1 cellular context compared by ENCODE assay signal in the genomic region with DNA sequence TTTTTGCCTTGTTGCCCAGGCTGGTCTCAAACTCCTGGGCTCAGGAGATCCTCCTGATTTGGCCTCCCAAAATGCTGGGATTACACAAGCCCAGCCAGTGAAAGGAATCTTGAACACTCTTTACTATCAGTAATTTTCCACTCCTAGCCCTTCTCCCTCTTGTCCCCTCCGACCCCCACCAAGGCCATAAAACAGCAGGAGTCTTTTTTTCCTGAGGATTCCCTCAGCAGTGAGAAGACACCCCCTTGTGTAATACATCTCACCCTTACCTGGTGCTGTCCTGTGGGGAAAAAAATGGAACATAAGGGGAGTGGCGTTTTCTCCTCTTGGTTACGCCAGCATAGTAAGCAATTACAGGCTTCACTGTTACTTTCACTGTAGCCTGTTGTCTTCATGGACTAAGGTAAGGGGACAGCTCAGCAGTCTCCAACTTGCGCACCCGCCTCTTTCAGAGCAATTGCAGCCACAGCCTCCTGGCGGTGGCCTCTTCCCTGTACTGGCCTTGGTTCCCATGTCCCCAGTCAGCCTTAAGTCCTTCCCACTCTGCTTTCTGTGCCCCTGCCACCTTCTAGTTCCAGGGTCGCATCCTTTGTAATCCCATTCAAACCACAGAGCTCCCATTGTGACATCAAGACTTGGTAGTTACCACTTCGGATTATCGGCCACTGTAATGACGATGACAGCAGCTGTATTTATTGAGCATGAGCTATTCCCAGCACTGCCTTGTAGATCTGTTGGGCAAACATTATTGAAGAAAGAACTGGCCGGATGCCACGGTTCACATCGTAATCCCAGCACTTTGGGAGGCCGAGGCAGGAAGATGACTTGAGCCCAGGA.
A peak's percentile ranks its signal among the peaks of the same experiment; 100 is the strongest.
TF ChIP-seq lines count a peak whose summit lies in the region.

No MANE protein-coding gene starts in this region.

TF ChIP-seq in HepG2, 621 proteins besides CTCF, POLR2A, EP300 and RAD21 (continued from another document and continues in another):
- TF ChIP-seq, protein P1, sequence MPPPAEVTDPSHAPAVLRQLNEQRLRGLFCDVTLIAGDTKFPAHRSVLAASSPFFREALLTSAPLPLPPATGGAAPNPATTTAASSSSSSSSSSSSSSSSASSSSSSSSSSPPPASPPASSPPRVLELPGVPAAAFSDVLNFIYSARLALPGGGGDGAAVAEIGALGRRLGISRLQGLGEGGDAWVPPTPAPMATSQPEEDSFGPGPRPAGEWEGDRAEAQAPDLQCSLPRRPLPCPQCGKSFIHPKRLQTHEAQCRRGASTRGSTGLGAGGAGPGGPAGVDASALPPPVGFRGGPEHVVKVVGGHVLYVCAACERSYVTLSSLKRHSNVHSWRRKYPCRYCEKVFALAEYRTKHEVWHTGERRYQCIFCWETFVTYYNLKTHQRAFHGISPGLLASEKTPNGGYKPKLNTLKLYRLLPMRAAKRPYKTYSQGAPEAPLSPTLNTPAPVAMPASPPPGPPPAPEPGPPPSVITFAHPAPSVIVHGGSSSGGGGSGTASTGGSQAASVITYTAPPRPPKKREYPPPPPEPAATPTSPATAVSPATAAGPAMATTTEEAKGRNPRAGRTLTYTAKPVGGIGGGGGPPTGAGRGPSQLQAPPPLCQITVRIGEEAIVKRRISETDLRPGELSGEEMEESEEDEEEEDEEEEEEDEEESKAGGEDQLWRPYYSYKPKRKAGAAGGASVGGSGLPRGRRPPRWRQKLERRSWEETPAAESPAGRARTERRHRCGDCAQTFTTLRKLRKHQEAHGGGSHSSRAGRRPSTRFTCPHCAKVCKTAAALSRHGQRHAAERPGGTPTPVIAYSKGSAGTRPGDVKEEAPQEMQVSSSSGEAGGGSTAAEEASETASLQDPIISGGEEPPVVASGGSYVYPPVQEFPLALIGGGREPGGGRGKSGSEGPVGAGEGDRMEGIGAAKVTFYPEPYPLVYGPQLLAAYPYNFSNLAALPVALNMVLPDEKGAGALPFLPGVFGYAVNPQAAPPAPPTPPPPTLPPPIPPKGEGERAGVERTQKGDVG (CRISPR knock-in tag; IDR thresholded peaks at IDR 0.05; ENCODE audit: borderline replicate concordance): no peak
- TF ChIP-seq, protein P2, sequence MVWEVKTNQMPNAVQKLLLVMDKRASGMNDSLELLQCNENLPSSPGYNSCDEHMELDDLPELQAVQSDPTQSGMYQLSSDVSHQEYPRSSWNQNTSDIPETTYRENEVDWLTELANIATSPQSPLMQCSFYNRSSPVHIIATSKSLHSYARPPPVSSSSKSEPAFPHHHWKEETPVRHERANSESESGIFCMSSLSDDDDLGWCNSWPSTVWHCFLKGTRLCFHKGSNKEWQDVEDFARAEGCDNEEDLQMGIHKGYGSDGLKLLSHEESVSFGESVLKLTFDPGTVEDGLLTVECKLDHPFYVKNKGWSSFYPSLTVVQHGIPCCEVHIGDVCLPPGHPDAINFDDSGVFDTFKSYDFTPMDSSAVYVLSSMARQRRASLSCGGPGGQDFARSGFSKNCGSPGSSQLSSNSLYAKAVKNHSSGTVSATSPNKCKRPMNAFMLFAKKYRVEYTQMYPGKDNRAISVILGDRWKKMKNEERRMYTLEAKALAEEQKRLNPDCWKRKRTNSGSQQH (CRISPR knock-in tag; IDR thresholded peaks at IDR 0.05; ENCODE audit: low read depth): no peak
- TF ChIP-seq, protein P3, sequence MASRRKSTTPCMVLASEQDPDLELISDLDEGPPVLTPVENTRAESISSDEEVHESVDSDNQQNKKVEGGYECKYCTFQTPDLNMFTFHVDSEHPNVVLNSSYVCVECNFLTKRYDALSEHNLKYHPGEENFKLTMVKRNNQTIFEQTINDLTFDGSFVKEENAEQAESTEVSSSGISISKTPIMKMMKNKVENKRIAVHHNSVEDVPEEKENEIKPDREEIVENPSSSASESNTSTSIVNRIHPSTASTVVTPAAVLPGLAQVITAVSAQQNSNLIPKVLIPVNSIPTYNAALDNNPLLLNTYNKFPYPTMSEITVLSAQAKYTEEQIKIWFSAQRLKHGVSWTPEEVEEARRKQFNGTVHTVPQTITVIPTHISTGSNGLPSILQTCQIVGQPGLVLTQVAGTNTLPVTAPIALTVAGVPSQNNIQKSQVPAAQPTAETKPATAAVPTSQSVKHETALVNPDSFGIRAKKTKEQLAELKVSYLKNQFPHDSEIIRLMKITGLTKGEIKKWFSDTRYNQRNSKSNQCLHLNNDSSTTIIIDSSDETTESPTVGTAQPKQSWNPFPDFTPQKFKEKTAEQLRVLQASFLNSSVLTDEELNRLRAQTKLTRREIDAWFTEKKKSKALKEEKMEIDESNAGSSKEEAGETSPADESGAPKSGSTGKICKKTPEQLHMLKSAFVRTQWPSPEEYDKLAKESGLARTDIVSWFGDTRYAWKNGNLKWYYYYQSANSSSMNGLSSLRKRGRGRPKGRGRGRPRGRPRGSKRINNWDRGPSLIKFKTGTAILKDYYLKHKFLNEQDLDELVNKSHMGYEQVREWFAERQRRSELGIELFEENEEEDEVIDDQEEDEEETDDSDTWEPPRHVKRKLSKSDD (CRISPR knock-in tag; IDR thresholded peaks at IDR 0.05; ENCODE audit: low read depth): 0 out of 2 replicates have a peak, but pooled peaks have one; percentile 46
- TF ChIP-seq ARNT2 (CRISPR knock-in tag; IDR thresholded peaks at IDR 0.05; ENCODE audit: low read depth) (no peak), ZNF562 (CRISPR knock-in tag; IDR thresholded peaks at IDR 0.05; ENCODE audit: borderline replicate concordance) (no peak), ZNF484 (CRISPR knock-in tag; IDR thresholded peaks at IDR 0.05; ENCODE audit: borderline replicate concordance, low read depth) (no peak), EEA1 (CRISPR knock-in tag; IDR thresholded peaks at IDR 0.05; ENCODE audit: borderline replicate concordance) (no peak), CC2D1A (CRISPR knock-in tag; IDR thresholded peaks at IDR 0.05) (no peak), ZNF678 (CRISPR knock-in tag; IDR thresholded peaks at IDR 0.05) (no peak), ZSCAN20 (CRISPR knock-in tag; IDR thresholded peaks at IDR 0.05; ENCODE audit: borderline replicate concordance) (no peak), TP53 (CRISPR knock-in tag; conservative IDR thresholded peaks at IDR 0.05) (no peak), HMG20A (CRISPR knock-in tag; IDR thresholded peaks at IDR 0.05; ENCODE audit: borderline replicate concordance) (no peak), DR1 (CRISPR knock-in tag; IDR thresholded peaks at IDR 0.05) (no peak), ZNF788 (CRISPR knock-in tag; IDR thresholded peaks at IDR 0.05; ENCODE audit: borderline replicate concordance) (no peak), KDM3A (CRISPR knock-in tag; IDR thresholded peaks at IDR 0.05; ENCODE audit: low read depth) (no peak), THYN1 (CRISPR knock-in tag; IDR thresholded peaks at IDR 0.05; ENCODE audit: borderline replicate concordance, low read depth) (no peak), ZFP90 (CRISPR knock-in tag; IDR thresholded peaks at IDR 0.05; ENCODE audit: borderline replicate concordance) (no peak), NR3C1 (CRISPR knock-in tag; IDR thresholded peaks at IDR 0.05) (no peak), DMAP1 (CRISPR knock-in tag; IDR thresholded peaks at IDR 0.05) (no peak), NFKBIZ (CRISPR knock-in tag; IDR thresholded peaks at IDR 0.05) (no peak), ZNF251 (CRISPR knock-in tag; IDR thresholded peaks at IDR 0.05) (no peak), HMG20B (CRISPR knock-in tag; conservative IDR thresholded peaks at IDR 0.05) (no peak), DPF2 (CRISPR knock-in tag; IDR thresholded peaks at IDR 0.05; ENCODE audit: borderline replicate concordance, low read depth) (0 out of 2 replicates have a peak, but pooled peaks have one; percentile 15), SOX6 (IDR thresholded peaks at IDR 0.05) (no peak), SOX6 (CRISPR knock-in tag; IDR thresholded peaks at IDR 0.05) (peak; percentile 47), FOXA1 (IDR thresholded peaks at IDR 0.05) (no peak), FOXA1 (CRISPR knock-in tag; IDR thresholded peaks at IDR 0.05) (peak; percentile 52), IRF2 (CRISPR knock-in tag; IDR thresholded peaks at IDR 0.05) (no peak), CBX2 (IDR thresholded peaks at IDR 0.05; ENCODE audit: low read depth, low read length) (no peak), CBX2 (CRISPR knock-in tag; IDR thresholded peaks at IDR 0.05; ENCODE audit: low read depth) (no peak), STAT5B (CRISPR knock-in tag; IDR thresholded peaks at IDR 0.05) (no peak), CBX1 (IDR thresholded peaks at IDR 0.05; ENCODE audit: low read depth) (no peak), ZFYVE20 (CRISPR knock-in tag; IDR thresholded peaks at IDR 0.05; ENCODE audit: borderline replicate concordance, low read depth) (no peak), PRPF4 (IDR thresholded peaks at IDR 0.05; ENCODE audit: low read depth, low read length, poor library complexity, severe bottlenecking) (no peak), CCAR2 (optimal IDR thresholded peaks at IDR 0.05; ENCODE audit: low read depth, low read length) (no peak), ZNF615 (CRISPR knock-in tag; IDR thresholded peaks at IDR 0.05; ENCODE audit: borderline replicate concordance) (no peak), ZFP36L2 (CRISPR knock-in tag; IDR thresholded peaks at IDR 0.05) (no peak), SAP130 (CRISPR knock-in tag; IDR thresholded peaks at IDR 0.05; ENCODE audit: low read depth) (peak; percentile 52)
- TF ChIP-seq, protein P4, sequence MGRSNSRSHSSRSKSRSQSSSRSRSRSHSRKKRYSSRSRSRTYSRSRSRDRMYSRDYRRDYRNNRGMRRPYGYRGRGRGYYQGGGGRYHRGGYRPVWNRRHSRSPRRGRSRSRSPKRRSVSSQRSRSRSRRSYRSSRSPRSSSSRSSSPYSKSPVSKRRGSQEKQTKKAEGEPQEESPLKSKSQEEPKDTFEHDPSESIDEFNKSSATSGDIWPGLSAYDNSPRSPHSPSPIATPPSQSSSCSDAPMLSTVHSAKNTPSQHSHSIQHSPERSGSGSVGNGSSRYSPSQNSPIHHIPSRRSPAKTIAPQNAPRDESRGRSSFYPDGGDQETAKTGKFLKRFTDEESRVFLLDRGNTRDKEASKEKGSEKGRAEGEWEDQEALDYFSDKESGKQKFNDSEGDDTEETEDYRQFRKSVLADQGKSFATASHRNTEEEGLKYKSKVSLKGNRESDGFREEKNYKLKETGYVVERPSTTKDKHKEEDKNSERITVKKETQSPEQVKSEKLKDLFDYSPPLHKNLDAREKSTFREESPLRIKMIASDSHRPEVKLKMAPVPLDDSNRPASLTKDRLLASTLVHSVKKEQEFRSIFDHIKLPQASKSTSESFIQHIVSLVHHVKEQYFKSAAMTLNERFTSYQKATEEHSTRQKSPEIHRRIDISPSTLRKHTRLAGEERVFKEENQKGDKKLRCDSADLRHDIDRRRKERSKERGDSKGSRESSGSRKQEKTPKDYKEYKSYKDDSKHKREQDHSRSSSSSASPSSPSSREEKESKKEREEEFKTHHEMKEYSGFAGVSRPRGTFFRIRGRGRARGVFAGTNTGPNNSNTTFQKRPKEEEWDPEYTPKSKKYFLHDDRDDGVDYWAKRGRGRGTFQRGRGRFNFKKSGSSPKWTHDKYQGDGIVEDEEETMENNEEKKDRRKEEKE (IDR thresholded peaks at IDR 0.05): no peak
- TF ChIP-seq, protein P5, sequence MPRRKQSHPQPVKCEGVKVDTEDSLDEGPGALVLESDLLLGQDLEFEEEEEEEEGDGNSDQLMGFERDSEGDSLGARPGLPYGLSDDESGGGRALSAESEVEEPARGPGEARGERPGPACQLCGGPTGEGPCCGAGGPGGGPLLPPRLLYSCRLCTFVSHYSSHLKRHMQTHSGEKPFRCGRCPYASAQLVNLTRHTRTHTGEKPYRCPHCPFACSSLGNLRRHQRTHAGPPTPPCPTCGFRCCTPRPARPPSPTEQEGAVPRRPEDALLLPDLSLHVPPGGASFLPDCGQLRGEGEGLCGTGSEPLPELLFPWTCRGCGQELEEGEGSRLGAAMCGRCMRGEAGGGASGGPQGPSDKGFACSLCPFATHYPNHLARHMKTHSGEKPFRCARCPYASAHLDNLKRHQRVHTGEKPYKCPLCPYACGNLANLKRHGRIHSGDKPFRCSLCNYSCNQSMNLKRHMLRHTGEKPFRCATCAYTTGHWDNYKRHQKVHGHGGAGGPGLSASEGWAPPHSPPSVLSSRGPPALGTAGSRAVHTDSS (CRISPR knock-in tag; conservative IDR thresholded peaks at IDR 0.05): no peak
- TF ChIP-seq, protein P6, sequence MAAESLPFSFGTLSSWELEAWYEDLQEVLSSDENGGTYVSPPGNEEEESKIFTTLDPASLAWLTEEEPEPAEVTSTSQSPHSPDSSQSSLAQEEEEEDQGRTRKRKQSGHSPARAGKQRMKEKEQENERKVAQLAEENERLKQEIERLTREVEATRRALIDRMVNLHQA (CRISPR knock-in tag; IDR thresholded peaks at IDR 0.05): no peak
- TF ChIP-seq, protein P7, sequence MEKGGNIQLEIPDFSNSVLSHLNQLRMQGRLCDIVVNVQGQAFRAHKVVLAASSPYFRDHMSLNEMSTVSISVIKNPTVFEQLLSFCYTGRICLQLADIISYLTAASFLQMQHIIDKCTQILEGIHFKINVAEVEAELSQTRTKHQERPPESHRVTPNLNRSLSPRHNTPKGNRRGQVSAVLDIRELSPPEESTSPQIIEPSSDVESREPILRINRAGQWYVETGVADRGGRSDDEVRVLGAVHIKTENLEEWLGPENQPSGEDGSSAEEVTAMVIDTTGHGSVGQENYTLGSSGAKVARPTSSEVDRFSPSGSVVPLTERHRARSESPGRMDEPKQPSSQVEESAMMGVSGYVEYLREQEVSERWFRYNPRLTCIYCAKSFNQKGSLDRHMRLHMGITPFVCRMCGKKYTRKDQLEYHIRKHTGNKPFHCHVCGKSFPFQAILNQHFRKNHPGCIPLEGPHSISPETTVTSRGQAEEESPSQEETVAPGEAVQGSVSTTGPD (CRISPR knock-in tag; IDR thresholded peaks at IDR 0.05): no peak
- TF ChIP-seq, protein P8, sequence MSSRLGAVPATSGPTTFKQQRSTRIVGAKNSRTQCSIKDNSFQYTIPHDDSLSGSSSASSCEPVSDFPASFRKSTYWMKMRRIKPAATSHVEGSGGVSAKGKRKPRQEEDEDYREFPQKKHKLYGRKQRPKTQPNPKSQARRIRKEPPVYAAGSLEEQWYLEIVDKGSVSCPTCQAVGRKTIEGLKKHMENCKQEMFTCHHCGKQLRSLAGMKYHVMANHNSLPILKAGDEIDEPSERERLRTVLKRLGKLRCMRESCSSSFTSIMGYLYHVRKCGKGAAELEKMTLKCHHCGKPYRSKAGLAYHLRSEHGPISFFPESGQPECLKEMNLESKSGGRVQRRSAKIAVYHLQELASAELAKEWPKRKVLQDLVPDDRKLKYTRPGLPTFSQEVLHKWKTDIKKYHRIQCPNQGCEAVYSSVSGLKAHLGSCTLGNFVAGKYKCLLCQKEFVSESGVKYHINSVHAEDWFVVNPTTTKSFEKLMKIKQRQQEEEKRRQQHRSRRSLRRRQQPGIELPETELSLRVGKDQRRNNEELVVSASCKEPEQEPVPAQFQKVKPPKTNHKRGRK (CRISPR knock-in tag; IDR thresholded peaks at IDR 0.05): no peak
- TF ChIP-seq, protein P9, sequence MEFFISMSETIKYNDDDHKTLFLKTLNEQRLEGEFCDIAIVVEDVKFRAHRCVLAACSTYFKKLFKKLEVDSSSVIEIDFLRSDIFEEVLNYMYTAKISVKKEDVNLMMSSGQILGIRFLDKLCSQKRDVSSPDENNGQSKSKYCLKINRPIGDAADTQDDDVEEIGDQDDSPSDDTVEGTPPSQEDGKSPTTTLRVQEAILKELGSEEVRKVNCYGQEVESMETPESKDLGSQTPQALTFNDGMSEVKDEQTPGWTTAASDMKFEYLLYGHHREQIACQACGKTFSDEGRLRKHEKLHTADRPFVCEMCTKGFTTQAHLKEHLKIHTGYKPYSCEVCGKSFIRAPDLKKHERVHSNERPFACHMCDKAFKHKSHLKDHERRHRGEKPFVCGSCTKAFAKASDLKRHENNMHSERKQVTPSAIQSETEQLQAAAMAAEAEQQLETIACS (CRISPR knock-in tag; IDR thresholded peaks at IDR 0.05): no peak
